In the genomic region with DNA sequence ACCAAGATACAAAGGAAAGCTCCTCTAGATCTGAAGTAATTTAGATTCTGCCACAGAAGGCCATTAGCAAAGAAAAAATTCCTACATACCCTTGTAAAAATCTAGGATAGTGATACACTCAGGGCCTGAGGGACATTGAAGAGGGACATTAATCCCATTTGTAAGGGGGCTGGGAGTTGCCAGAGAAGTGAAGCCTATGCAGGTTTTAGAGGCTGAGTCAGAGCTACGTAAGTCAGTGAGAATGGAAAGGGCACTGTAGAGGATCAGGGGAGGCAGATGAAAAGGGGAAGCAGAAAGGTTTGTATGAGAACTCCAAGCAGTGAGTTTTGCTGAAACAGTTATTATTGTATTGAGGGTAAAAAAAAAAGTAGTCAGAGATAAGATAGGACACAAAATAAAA, we compare ENCODE assay signal across 32 cellular contexts.
DNase-seq lines count a peak whose midpoint lies in the region; ATAC-seq, FAIRE-seq and TF ChIP-seq lines count a peak whose summit lies in the region.
"Had no signal": no experiment of that assay in that cellular context is flagged by ENCODE, and none has a peak within 500 bp of the region (broad histone marks: within the 10 kb centered on the region; RNA-seq: fewer than 3 reads in every experiment).

No MANE protein-coding gene starts in this region.

- TF ChIP-seq CTCF in brain (conservative IDR thresholded peaks at IDR 0.05) = no peak
- TF ChIP-seq CTCF in neural cell (IDR thresholded peaks at IDR 0.05; ENCODE audit: poor library complexity, severe bottlenecking) = no peak

- no peak for TF ChIP-seq EP300 in neural cell (conservative IDR thresholded peaks at IDR 0.05; ENCODE audit: poor library complexity, severe bottlenecking)

- H4K20me1 ChIP-seq in neural cell (ENCODE audit: insufficient read depth) = no peaks in the 10 kb centered on the region
- H4K20me1 ChIP-seq: BLaER1 treated with 17β-estradiol and CSF1 and Interleukin-3, amounts not matched to agents 10 nM and 100 nM had no signal

- ATAC-seq in HG03571 (IDR thresholded peaks at IDR 0.05; ENCODE audit: unreplicated experiment) = no peak
- ATAC-seq: activated CD4-positive, CD25-positive, alpha-beta regulatory T cell treated with anti-CD3 and anti-CD28 coated beads, Interleukin-2, amount 50 U/mL, for 24 hours; esophagus mucosa; stimulated activated naive B cell treated with anti-CD40 and anti-IgM and Interleukin-4, amounts not matched to agents 10 μg/mL and 1 μg/mL and 100 μg/mL, for 72 hours had no signal

- DNase-seq in H54 (ENCODE audit: insufficient read length, low spot score) (no peak), MV-4-11 (lab: John Stamatoyannopoulos, UW) (peak; percentile 49), DMS153 treated with DMSO at 0.1 percent for 48 hours (lab: John Stamatoyannopoulos, UW; ENCODE audit: unreplicated experiment) (no peak), NCI-H510A treated with DMSO at 0.1 percent for 48 hours (lab: John Stamatoyannopoulos, UW) (no peak), ecto neural progenitor cell (ENCODE audit: low spot score) (no peak)
- DNase-seq: activated CD4-positive, alpha-beta memory T cell treated with anti-CD3 and anti-CD28 coated beads, Interleukin-2, amount 10 ng/mL, durations not matched to agents 7 days and 5 days; aorta; DND-41; effector CD8-positive, alpha-beta T cell; foreskin melanocyte; left ventricle myocardium inferior; naive B cell; NCI-H1092 treated with DMSO at 0.1 percent for 48 hours; NCI-H187 treated with DMSO at 0.1 percent for 48 hours; NCI-H69; right cardiac atrium; stimulated activated CD4-positive, alpha-beta T cell treated with anti-CD3 and anti-CD28 coated beads, Interleukin-12 subunit alpha, Interleukin-12 subunit beta, amount 100 ng/mL, for 4 hours; stimulated activated CD4-positive, alpha-beta T cell treated with anti-CD3 and anti-CD28 coated beads, Interleukin-4, amount 100 ng/mL, for 24 hours; stimulated activated naive B cell treated with anti-CD40 and anti-IgM and Interleukin-4, amounts not matched to agents 10 μg/mL and 1 μg/mL and 100 μg/mL, for 72 hours; T-helper 9 cell had no signal

- H3K4me1 Mint-ChIP-seq in brain = peaks cover 16% of the 10 kb centered on the region
- H3K4me1 Mint-ChIP-seq: activated CD4-positive, alpha-beta memory T cell treated with anti-CD3 and anti-CD28 coated beads, Interleukin-2, amount 10 ng/mL, durations not matched to agents 7 days and 5 days; naive B cell; stimulated activated naive B cell treated with anti-CD40 and anti-IgM and Interleukin-4, amounts not matched to agents 10 μg/mL and 1 μg/mL and 100 μg/mL, for 72 hours had no signal

- no peaks in the 10 kb centered on the region for H3K27me3 ChIP-seq in neural cell (ENCODE audit: insufficient read depth, low read depth, low read length)
- H3K27me3 ChIP-seq: BLaER1 treated with 17β-estradiol and CSF1 and Interleukin-3, amounts not matched to agents 10 nM and 100 nM; hepatocyte; suprapubic skin had no signal

- H3K27ac ChIP-seq in neural cell (ENCODE audit: low read length) = peak overlapping the region; percentile 17
- H3K27ac ChIP-seq: BLaER1 treated with 17β-estradiol and CSF1 and Interleukin-3, amounts not matched to agents 10 nM and 100 nM; hepatocyte; KMS-11; left ventricle myocardium inferior; suprapubic skin had no signal

- peaks cover 6 to 28% (median 10%) of the 10 kb centered on the region in 5 experiments for H3K9me3 Mint-ChIP-seq in brain
- H3K9me3 Mint-ChIP-seq: activated T-helper 2 cell treated with anti-CD3 and anti-CD28 coated beads, Interferon-gamma antibody, Interleukin-2, Interleukin-4, amounts not matched to agents 10 μg/mL and 5 μg/mL and 100 μg/mL, durations not matched to agents 14 hours and 24 hours and 36 hours; naive B cell; stimulated activated naive B cell treated with anti-CD40 and anti-IgM and Interleukin-4, amounts not matched to agents 10 μg/mL and 1 μg/mL and 100 μg/mL, for 72 hours had no signal

- H3K36me3 Mint-ChIP-seq in brain = peaks cover 3% of the 10 kb centered on the region
- H3K36me3 Mint-ChIP-seq: activated naive CD8-positive, alpha-beta T cell; naive B cell; stimulated activated naive B cell treated with anti-CD40 and anti-IgM and Interleukin-4, amounts not matched to agents 10 μg/mL and 1 μg/mL and 100 μg/mL, for 72 hours had no signal

- no peaks in the 10 kb centered on the region for H3K79me2 ChIP-seq in neural cell (replicated peaks; ENCODE audit: insufficient read depth, low read length)
- H3K79me2 ChIP-seq: hepatocyte had no signal

- TF ChIP-seq RAD21 in neural cell (conservative IDR thresholded peaks at IDR 0.05) = no peak

- no peaks in the 10 kb centered on the region for H3K9me2 ChIP-seq in neural cell (ENCODE audit: insufficient read depth, low read length)

- peak overlapping the region in 2 of 5 experiments; percentile 19 to 74 for H3K4me3 Mint-ChIP-seq in brain
- H3K4me3 Mint-ChIP-seq: activated CD4-positive, alpha-beta memory T cell treated with anti-CD3 and anti-CD28 coated beads, Interleukin-2, amount 10 ng/mL, durations not matched to agents 7 days and 5 days; activated naive CD8-positive, alpha-beta T cell; naive B cell; stimulated activated naive B cell treated with anti-CD40 and anti-IgM and Interleukin-4, amounts not matched to agents 10 μg/mL and 1 μg/mL and 100 μg/mL, for 72 hours had no signal

- no peak overlapping the region for H3K9ac ChIP-seq in neural cell (ENCODE audit: low read length)
- H3K9ac ChIP-seq: BLaER1 treated with 17β-estradiol and CSF1 and Interleukin-3, amounts not matched to agents 10 nM and 100 nM; KMS-11 had no signal

- H3K4me3 ChIP-seq in neural cell (ENCODE audit: low read length) = no peak overlapping the region
- H3K4me3 ChIP-seq: BLaER1 treated with 17β-estradiol and CSF1 and Interleukin-3, amounts not matched to agents 10 nM and 100 nM; hepatocyte; left ventricle myocardium inferior; suprapubic skin had no signal

- H3K4me2 ChIP-seq in neural cell (ENCODE audit: low read length) = no peak overlapping the region
- H3K4me2 ChIP-seq: BLaER1 treated with 17β-estradiol and CSF1 and Interleukin-3, amounts not matched to agents 10 nM and 100 nM; hepatocyte; KMS-11 had no signal

- H3K36me3 ChIP-seq in neural cell (ENCODE audit: insufficient read depth, low read length) = no peaks in the 10 kb centered on the region
- H3K36me3 ChIP-seq: BLaER1 treated with 17β-estradiol and CSF1 and Interleukin-3, amounts not matched to agents 10 nM and 100 nM; left ventricle myocardium inferior; suprapubic skin had no signal

- H3F3A ChIP-seq in neural cell (ENCODE audit: insufficient read depth, low read length, poor library complexity, severe bottlenecking) = no peaks in the 10 kb centered on the region

- FAIRE-seq in H54 (lab: Jason Lieb, UNC) = peak; percentile 83
- FAIRE-seq: GM12892 had no signal

- no peak for TF ChIP-seq POLR2A in H54 (IDR thresholded peaks at IDR 0.05; ENCODE audit: low read depth, low read length)

- no peaks in the 10 kb centered on the region for H3K9me3 ChIP-seq in neural cell (ENCODE audit: low read length)
- H3K9me3 ChIP-seq: suprapubic skin had no signal

- H3K27me3 Mint-ChIP-seq in brain = peaks cover 3% of the 10 kb centered on the region
- H3K27me3 Mint-ChIP-seq: activated CD4-positive, alpha-beta memory T cell treated with anti-CD3 and anti-CD28 coated beads, Interleukin-2, amount 10 ng/mL, durations not matched to agents 7 days and 5 days; activated naive CD8-positive, alpha-beta T cell; naive B cell; stimulated activated naive B cell treated with anti-CD40 and anti-IgM and Interleukin-4, amounts not matched to agents 10 μg/mL and 1 μg/mL and 100 μg/mL, for 72 hours had no signal

- peak overlapping the region in 4 of 5 experiments; percentile 57 to 95 (median 84) for H3K27ac Mint-ChIP-seq in brain
- H3K27ac Mint-ChIP-seq: activated CD4-positive, alpha-beta memory T cell treated with anti-CD3 and anti-CD28 coated beads, Interleukin-2, amount 10 ng/mL, durations not matched to agents 7 days and 5 days; activated naive CD8-positive, alpha-beta T cell; activated T-helper 2 cell treated with anti-CD3 and anti-CD28 coated beads, Interferon-gamma antibody, Interleukin-2, Interleukin-4, amounts not matched to agents 10 μg/mL and 5 μg/mL and 100 μg/mL, durations not matched to agents 14 hours and 24 hours and 36 hours; stimulated activated naive B cell treated with anti-CD40 and anti-IgM and Interleukin-4, amounts not matched to agents 10 μg/mL and 1 μg/mL and 100 μg/mL, for 72 hours had no signal

- H2AFZ ChIP-seq in neural cell (ENCODE audit: low read depth, low read length) = no peak overlapping the region
- H2AFZ ChIP-seq: hepatocyte had no signal

TF ChIP-seq in neural cell, 6 proteins besides CTCF, POLR2A, EP300 and RAD21:
- TF ChIP-seq MXI1 (conservative IDR thresholded peaks at IDR 0.05; ENCODE audit: poor library complexity, severe bottlenecking) = no peak
- TF ChIP-seq, protein P1, sequence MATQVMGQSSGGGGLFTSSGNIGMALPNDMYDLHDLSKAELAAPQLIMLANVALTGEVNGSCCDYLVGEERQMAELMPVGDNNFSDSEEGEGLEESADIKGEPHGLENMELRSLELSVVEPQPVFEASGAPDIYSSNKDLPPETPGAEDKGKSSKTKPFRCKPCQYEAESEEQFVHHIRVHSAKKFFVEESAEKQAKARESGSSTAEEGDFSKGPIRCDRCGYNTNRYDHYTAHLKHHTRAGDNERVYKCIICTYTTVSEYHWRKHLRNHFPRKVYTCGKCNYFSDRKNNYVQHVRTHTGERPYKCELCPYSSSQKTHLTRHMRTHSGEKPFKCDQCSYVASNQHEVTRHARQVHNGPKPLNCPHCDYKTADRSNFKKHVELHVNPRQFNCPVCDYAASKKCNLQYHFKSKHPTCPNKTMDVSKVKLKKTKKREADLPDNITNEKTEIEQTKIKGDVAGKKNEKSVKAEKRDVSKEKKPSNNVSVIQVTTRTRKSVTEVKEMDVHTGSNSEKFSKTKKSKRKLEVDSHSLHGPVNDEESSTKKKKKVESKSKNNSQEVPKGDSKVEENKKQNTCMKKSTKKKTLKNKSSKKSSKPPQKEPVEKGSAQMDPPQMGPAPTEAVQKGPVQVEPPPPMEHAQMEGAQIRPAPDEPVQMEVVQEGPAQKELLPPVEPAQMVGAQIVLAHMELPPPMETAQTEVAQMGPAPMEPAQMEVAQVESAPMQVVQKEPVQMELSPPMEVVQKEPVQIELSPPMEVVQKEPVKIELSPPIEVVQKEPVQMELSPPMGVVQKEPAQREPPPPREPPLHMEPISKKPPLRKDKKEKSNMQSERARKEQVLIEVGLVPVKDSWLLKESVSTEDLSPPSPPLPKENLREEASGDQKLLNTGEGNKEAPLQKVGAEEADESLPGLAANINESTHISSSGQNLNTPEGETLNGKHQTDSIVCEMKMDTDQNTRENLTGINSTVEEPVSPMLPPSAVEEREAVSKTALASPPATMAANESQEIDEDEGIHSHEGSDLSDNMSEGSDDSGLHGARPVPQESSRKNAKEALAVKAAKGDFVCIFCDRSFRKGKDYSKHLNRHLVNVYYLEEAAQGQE (IDR thresholded peaks at IDR 0.05; ENCODE audit: borderline replicate concordance) = no peak
